Comparison of ENCODE assay signal across 10 cellular contexts in genomic region chr14:104970231-104971068, GRCh38. TPM values are rescaled to one million over a fixed set of nuclear protein-coding genes. Genes with fewer than 3 reads are reported as not detected.
DNase-seq lines count a peak whose midpoint lies in the region; ATAC-seq and TF ChIP-seq lines count a peak whose summit lies in the region.
"Had no signal": no experiment of that assay in that cellular context is flagged by ENCODE, and none has a peak within 500 bp of the region (broad histone marks: within the 10 kb centered on the region; RNA-seq: fewer than 3 reads in every experiment).

No MANE protein-coding gene starts in this region.

- no peak for TF ChIP-seq CTCF in mucosa of descending colon (IDR thresholded peaks at IDR 0.05)

- H2AFZ ChIP-seq in ACC112 (ENCODE audit: low read length, unreplicated experiment), result peak overlapping the region; percentile 9

- no peaks in the 10 kb centered on the region for H3K9me3 ChIP-seq in mucosa of descending colon
- H3K9me3 ChIP-seq: HAP-1 had no signal

- intact Hi-C loops in mucosa of descending colon (cut with DNase I, micrococcal nuclease), result loop anchor here (10.0 kb wide), 1 partner anchor 74 kb away; no protein-coding TSS in a partner anchor

- ATAC-seq in mucosa of descending colon, result peak; percentile 1
- no peak for ATAC-seq in HG03280 (IDR thresholded peaks at IDR 0.05; ENCODE audit: unreplicated experiment)
- no peak for ATAC-seq in GM21528 (IDR thresholded peaks at IDR 0.05; ENCODE audit: low FRiP score, unreplicated experiment)
- ATAC-seq in GM21423 (IDR thresholded peaks at IDR 0.05; ENCODE audit: unreplicated experiment), result no peak
- no peak for ATAC-seq in GM18502 (IDR thresholded peaks at IDR 0.05; ENCODE audit: poor library complexity, unreplicated experiment)

- no peaks in the 10 kb centered on the region for H3K27me3 ChIP-seq in ACC112 (ENCODE audit: insufficient read depth, low read length)

- DNase-seq in M059J (ENCODE audit: low read depth), result peak; percentile 73
- peak; percentile 87 for DNase-seq in dermis blood vessel endothelial cell
- peak; percentile 37 to 85 (median 58) for DNase-seq in mucosa of descending colon
- DNase-seq: CD4-positive, alpha-beta T cell had no signal

- H3K4me1 ChIP-seq in ACC112 (ENCODE audit: control insufficient read depth, insufficient read depth, low read length, unreplicated experiment) (peaks cover 76% of the 10 kb centered on the region), mucosa of descending colon (ENCODE audit: low read depth) (peaks cover 50% of the 10 kb centered on the region)
- H3K4me1 ChIP-seq: HAP-1 had no signal

- peak overlapping the region; percentile 82 for H3K27ac ChIP-seq in ACC112 (ENCODE audit: low read depth, low read length)

- peak overlapping the region; percentile 76 for H3K4me3 ChIP-seq in ACC112 (ENCODE audit: low read depth, low read length)
- no peak overlapping the region for H3K4me3 ChIP-seq in mucosa of descending colon
- H3K4me3 ChIP-seq: HAP-1 had no signal

- H3K36me3 ChIP-seq in ACC112 (ENCODE audit: insufficient read depth, low read length) (no peaks in the 10 kb centered on the region), mucosa of descending colon (ENCODE audit: low read depth) (no peaks in the 10 kb centered on the region)
- H3K36me3 ChIP-seq: HAP-1 had no signal

- peaks cover 11% of the 10 kb centered on the region for H3K79me2 ChIP-seq in ACC112 (ENCODE audit: control insufficient read depth, insufficient read depth, low read length, unreplicated experiment)

RNA-seq across cellular contexts. Expression of gene AHNAK2, which starts 7.7 kb away (rescaled TPM):
- 3.2 and 4.7 TPM in 2 replicates for total RNA-seq in M059J (2014; rRNA removed; shearing (Covaris generic))
- 24.5 and 40.5 TPM in 2 replicates for total RNA-seq in dermis blood vessel endothelial cell
- 100 to 1,000 TPM in 1 of 3 donors, 10 to 100 TPM in 1, 1 to 10 TPM in 1; 4.6 to 145 (median 20.3) TPM for total RNA-seq in mucosa of descending colon

RNA-seq across cellular contexts. Expression of gene CLBA1, which starts 15.1 kb away (rescaled TPM):
- total RNA-seq in M059J (2014; rRNA removed; shearing (Covaris generic)), result 3.3 and 5.6 TPM in 2 replicates
- total RNA-seq in dermis blood vessel endothelial cell (3.7 and 4.6 TPM in 2 replicates), mucosa of descending colon (1 to 10 TPM; 6.0 to 8.4 (median 6.9) TPM)

RNA-seq across cellular contexts. Expression of gene PLD4, which starts 45.8 kb away (rescaled TPM):
- total RNA-seq in M059J (2014; rRNA removed; shearing (Covaris generic)), result not detected in 2 replicates
- under 0.01 and 0.05 TPM in 2 replicates for total RNA-seq in dermis blood vessel endothelial cell
- total RNA-seq in mucosa of descending colon, result 1 to 10 TPM in 1 of 3 donors, under 1 TPM in 2; 0.38 to 2.2 (median 0.39) TPM

RNA-seq across cellular contexts. Expression of gene CDCA4, which starts 50.4 kb away (rescaled TPM):
- total RNA-seq in M059J (2014; rRNA removed; shearing (Covaris generic)), result 32.5 and 40.5 TPM in 2 replicates
- total RNA-seq in dermis blood vessel endothelial cell (29.8 and 41.1 TPM in 2 replicates), mucosa of descending colon (1 to 10 TPM; 4.3 to 8.7 (median 5.6) TPM)
